In genomic region chr20:24136659-24137246, GRCh38 we compare ENCODE assay signal across 17 cellular contexts.
DNase-seq lines count a peak whose midpoint lies in the region; ATAC-seq and TF ChIP-seq lines count a peak whose summit lies in the region.
"Had no signal": no experiment of that assay in that cellular context is flagged by ENCODE, and none has a peak within 500 bp of the region (broad histone marks: within the 10 kb centered on the region; RNA-seq: fewer than 3 reads in every experiment).

No MANE protein-coding gene starts in this region.

- H3K9me3 Mint-ChIP-seq in natural killer cell treated with Interleukin-12 subunit alpha and Interleukin-12 subunit beta and Interleukin-15 and Interleukin-18, amount 100 ng/mL, for 72 hours, result peaks cover 8% of the 10 kb centered on the region

- H3K4me3 ChIP-seq in epithelial cell of esophagus (ENCODE audit: low read length), result no peak overlapping the region
- H3K4me3 ChIP-seq: HAP-1 had no signal

- no peak for TF ChIP-seq CTCF in epithelial cell of esophagus (IDR thresholded peaks at IDR 0.05; ENCODE audit: insufficient read depth, low read depth, low read length, missing control alignments)

- H3K27me3 Mint-ChIP-seq in natural killer cell treated with Interleukin-12 subunit alpha and Interleukin-12 subunit beta and Interleukin-15 and Interleukin-18, amount 100 ng/mL, for 72 hours, result no peaks in the 10 kb centered on the region

- peak overlapping the region; percentile 69 for H3K4me3 Mint-ChIP-seq in natural killer cell treated with Interleukin-12 subunit alpha and Interleukin-12 subunit beta and Interleukin-15 and Interleukin-18, amount 100 ng/mL, for 72 hours
- H3K4me3 Mint-ChIP-seq: IgD-negative memory B cell had no signal

- H3K4me1 Mint-ChIP-seq in natural killer cell treated with Interleukin-12 subunit alpha and Interleukin-12 subunit beta and Interleukin-15 and Interleukin-18, amount 100 ng/mL, for 72 hours (ENCODE audit: low read depth in 2 of 2), result peaks cover 46 to 55% of the 10 kb centered on the region in 2 donors
- H3K4me1 Mint-ChIP-seq: IgD-negative memory B cell had no signal

- DNase-seq in NCI-H1694 treated with DMSO at 0.1 percent for 48 hours (lab: John Stamatoyannopoulos, UW) (peak; percentile 6), NCI-H1694 (lab: John Stamatoyannopoulos, UW) (no peak), NCI-H2171 treated with DMSO at 0.1 percent for 48 hours (lab: John Stamatoyannopoulos, UW) (peak; percentile 89), epithelial cell of esophagus (ENCODE audit: low read depth) (peak; percentile 74), NCI-H187 treated with DMSO at 0.1 percent for 48 hours (lab: John Stamatoyannopoulos, UW) (no peak), cortex of kidney (lab: John Stamatoyannopoulos, UW) (no peak)
- DNase-seq in natural killer cell treated with Interleukin-12 subunit alpha and Interleukin-12 subunit beta and Interleukin-15 and Interleukin-18, amount 100 ng/mL, for 72 hours (ENCODE audit: low spot score), result no peak
- DNase-seq: Caco-2, DND-41, GDM1, NCI-H1092, NCI-H187, SHP77 had no signal

- H3K27ac Mint-ChIP-seq in natural killer cell treated with Interleukin-12 subunit alpha and Interleukin-12 subunit beta and Interleukin-15 and Interleukin-18, amount 100 ng/mL, for 72 hours, result peak overlapping the region; percentile 91 to 94

- H3K36me3 Mint-ChIP-seq in natural killer cell treated with Interleukin-12 subunit alpha and Interleukin-12 subunit beta and Interleukin-15 and Interleukin-18, amount 100 ng/mL, for 72 hours, result peaks cover 7% of the 10 kb centered on the region
- H3K36me3 Mint-ChIP-seq: IgD-negative memory B cell had no signal

- peak; percentile 28 to 34 for ATAC-seq in natural killer cell treated with Interleukin-12 subunit alpha and Interleukin-12 subunit beta and Interleukin-15 and Interleukin-18, amount 100 ng/mL, for 72 hours
- no peak for ATAC-seq in HG03095 (IDR thresholded peaks at IDR 0.05; ENCODE audit: unreplicated experiment)
- ATAC-seq: SK-N-SH treated with all-trans-retinoic acid at 6 μM for 48 hours had no signal

Comparison
In these comparisons a context has a peak if more than half of its experiments do, and no peak if none do; other contexts are left out.
1. DNase-seq: peak in NCI-H1694 treated with DMSO at 0.1 percent for 48 hours (single experiment), NCI-H2171 treated with DMSO at 0.1 percent for 48 hours (single experiment) and epithelial cell of esophagus (single experiment); none in NCI-H1694 (single experiment), natural killer cell treated with Interleukin-12 subunit alpha and Interleukin-12 subunit beta and Interleukin-15 and Interleukin-18, amount 100 ng/mL, for 72 hours (single experiment), NCI-H187 treated with DMSO at 0.1 percent for 48 hours (single experiment) and cortex of kidney (single experiment).